Comparison of ENCODE assay signal across 1 cellular context in genomic region chr3:47163023-47163989, GRCh38.
A peak's percentile ranks its signal among the peaks of the same experiment; 100 is the strongest.
TF ChIP-seq lines count a peak whose summit lies in the region.

No MANE protein-coding gene starts in this region.

TF ChIP-seq in HepG2, 621 proteins besides CTCF, POLR2A, EP300 and RAD21 (continued from another document and continues in another):
- TF ChIP-seq PRDM15 (CRISPR knock-in tag; IDR thresholded peaks at IDR 0.05), result peak; percentile 78
- TF ChIP-seq ZFP41 (CRISPR knock-in tag; IDR thresholded peaks at IDR 0.05; ENCODE audit: borderline replicate concordance), result no peak
- TF ChIP-seq NRL (CRISPR knock-in tag; IDR thresholded peaks at IDR 0.05; ENCODE audit: borderline replicate concordance), result peak; percentile 72; the same call in 1 of the 2 replicates
- no peak for TF ChIP-seq MAFG (CRISPR knock-in tag; IDR thresholded peaks at IDR 0.05)
- TF ChIP-seq ZMAT3 (CRISPR knock-in tag; conservative IDR thresholded peaks at IDR 0.05), result 0 out of 2 replicates have a peak, but pooled peaks have one; percentile 26
- 0 out of 2 replicates have a peak, but pooled peaks have one; percentile 15 for TF ChIP-seq ZSCAN25 (CRISPR knock-in tag; IDR thresholded peaks at IDR 0.05)
- TF ChIP-seq YEATS4 (CRISPR knock-in tag; IDR thresholded peaks at IDR 0.05; ENCODE audit: borderline replicate concordance), result peak; percentile 49; the same call in 1 of the 2 replicates
- TF ChIP-seq ZNF598 (CRISPR knock-in tag; IDR thresholded peaks at IDR 0.05; ENCODE audit: borderline replicate concordance), result peak; percentile 40; the same call in 1 of the 2 replicates
- no peak for TF ChIP-seq CC2D1A (CRISPR knock-in tag; IDR thresholded peaks at IDR 0.05)
- no peak for TF ChIP-seq IKZF1 (IDR thresholded peaks at IDR 0.05)
- TF ChIP-seq, protein P1, sequence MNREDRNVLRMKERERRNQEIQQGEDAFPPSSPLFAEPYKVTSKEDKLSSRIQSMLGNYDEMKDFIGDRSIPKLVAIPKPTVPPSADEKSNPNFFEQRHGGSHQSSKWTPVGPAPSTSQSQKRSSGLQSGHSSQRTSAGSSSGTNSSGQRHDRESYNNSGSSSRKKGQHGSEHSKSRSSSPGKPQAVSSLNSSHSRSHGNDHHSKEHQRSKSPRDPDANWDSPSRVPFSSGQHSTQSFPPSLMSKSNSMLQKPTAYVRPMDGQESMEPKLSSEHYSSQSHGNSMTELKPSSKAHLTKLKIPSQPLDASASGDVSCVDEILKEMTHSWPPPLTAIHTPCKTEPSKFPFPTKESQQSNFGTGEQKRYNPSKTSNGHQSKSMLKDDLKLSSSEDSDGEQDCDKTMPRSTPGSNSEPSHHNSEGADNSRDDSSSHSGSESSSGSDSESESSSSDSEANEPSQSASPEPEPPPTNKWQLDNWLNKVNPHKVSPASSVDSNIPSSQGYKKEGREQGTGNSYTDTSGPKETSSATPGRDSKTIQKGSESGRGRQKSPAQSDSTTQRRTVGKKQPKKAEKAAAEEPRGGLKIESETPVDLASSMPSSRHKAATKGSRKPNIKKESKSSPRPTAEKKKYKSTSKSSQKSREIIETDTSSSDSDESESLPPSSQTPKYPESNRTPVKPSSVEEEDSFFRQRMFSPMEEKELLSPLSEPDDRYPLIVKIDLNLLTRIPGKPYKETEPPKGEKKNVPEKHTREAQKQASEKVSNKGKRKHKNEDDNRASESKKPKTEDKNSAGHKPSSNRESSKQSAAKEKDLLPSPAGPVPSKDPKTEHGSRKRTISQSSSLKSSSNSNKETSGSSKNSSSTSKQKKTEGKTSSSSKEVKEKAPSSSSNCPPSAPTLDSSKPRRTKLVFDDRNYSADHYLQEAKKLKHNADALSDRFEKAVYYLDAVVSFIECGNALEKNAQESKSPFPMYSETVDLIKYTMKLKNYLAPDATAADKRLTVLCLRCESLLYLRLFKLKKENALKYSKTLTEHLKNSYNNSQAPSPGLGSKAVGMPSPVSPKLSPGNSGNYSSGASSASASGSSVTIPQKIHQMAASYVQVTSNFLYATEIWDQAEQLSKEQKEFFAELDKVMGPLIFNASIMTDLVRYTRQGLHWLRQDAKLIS (CRISPR knock-in tag; IDR thresholded peaks at IDR 0.05), result peak; percentile 65; the same call in 1 of the 2 replicates
- peak; percentile 70; the same call in 1 of the 2 replicates for TF ChIP-seq KAT7 (CRISPR knock-in tag; IDR thresholded peaks at IDR 0.05; ENCODE audit: borderline replicate concordance)
- no peak for TF ChIP-seq ZNF75D (CRISPR knock-in tag; IDR thresholded peaks at IDR 0.05; ENCODE audit: borderline replicate concordance)
- TF ChIP-seq, protein P2, sequence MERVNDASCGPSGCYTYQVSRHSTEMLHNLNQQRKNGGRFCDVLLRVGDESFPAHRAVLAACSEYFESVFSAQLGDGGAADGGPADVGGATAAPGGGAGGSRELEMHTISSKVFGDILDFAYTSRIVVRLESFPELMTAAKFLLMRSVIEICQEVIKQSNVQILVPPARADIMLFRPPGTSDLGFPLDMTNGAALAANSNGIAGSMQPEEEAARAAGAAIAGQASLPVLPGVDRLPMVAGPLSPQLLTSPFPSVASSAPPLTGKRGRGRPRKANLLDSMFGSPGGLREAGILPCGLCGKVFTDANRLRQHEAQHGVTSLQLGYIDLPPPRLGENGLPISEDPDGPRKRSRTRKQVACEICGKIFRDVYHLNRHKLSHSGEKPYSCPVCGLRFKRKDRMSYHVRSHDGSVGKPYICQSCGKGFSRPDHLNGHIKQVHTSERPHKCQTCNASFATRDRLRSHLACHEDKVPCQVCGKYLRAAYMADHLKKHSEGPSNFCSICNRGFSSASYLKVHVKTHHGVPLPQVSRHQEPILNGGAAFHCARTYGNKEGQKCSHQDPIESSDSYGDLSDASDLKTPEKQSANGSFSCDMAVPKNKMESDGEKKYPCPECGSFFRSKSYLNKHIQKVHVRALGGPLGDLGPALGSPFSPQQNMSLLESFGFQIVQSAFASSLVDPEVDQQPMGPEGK (CRISPR knock-in tag; IDR thresholded peaks at IDR 0.05), result no peak; the same call in 1 of the 2 replicates
- no peak; the same call in 1 of the 2 replicates for TF ChIP-seq ZNF776 (CRISPR knock-in tag; IDR thresholded peaks at IDR 0.05)
- TF ChIP-seq ZNF703 (CRISPR knock-in tag; IDR thresholded peaks at IDR 0.05; ENCODE audit: borderline replicate concordance), result no peak
- TF ChIP-seq FLYWCH1 (CRISPR knock-in tag; IDR thresholded peaks at IDR 0.05), result no peak
- no peak for TF ChIP-seq ARID3A (IDR thresholded peaks at IDR 0.05; ENCODE audit: low read depth, low read length)
- TF ChIP-seq GABPB1 (CRISPR knock-in tag; IDR thresholded peaks at IDR 0.05), result peak; percentile 88
- no peak; the same call in 1 of the 2 replicates for TF ChIP-seq ZC3H4 (CRISPR knock-in tag; IDR thresholded peaks at IDR 0.05; ENCODE audit: borderline replicate concordance)
- no peak for TF ChIP-seq ZBTB44 (CRISPR knock-in tag; IDR thresholded peaks at IDR 0.05)
- TF ChIP-seq PHF21A (CRISPR knock-in tag; IDR thresholded peaks at IDR 0.05), result peak; percentile 39; the same call in 1 of the 2 replicates
- no peak for TF ChIP-seq LRRFIP1 (CRISPR knock-in tag; conservative IDR thresholded peaks at IDR 0.05)
- TF ChIP-seq ZBTB20 (CRISPR knock-in tag; IDR thresholded peaks at IDR 0.05; ENCODE audit: borderline replicate concordance, low read depth), result no peak
- TF ChIP-seq MTF1 (CRISPR knock-in tag; IDR thresholded peaks at IDR 0.05), result no peak
- TF ChIP-seq NKX3-1 (CRISPR knock-in tag; IDR thresholded peaks at IDR 0.05), result peak; percentile 25; the same call in 1 of the 2 replicates
- TF ChIP-seq CBX1 (IDR thresholded peaks at IDR 0.05; ENCODE audit: low read depth), result no peak
- TF ChIP-seq ZBTB2 (CRISPR knock-in tag; IDR thresholded peaks at IDR 0.05; ENCODE audit: low read depth), result peak; percentile 49; the same call in 1 of the 2 replicates
- TF ChIP-seq ZSCAN29 (CRISPR knock-in tag; conservative IDR thresholded peaks at IDR 0.05), result peak; percentile 16; the same call in 1 of the 2 replicates
- TF ChIP-seq REXO4 (CRISPR knock-in tag; IDR thresholded peaks at IDR 0.05; ENCODE audit: borderline replicate concordance), result no peak
- peak; percentile 86; the same call in 1 of the 2 replicates for TF ChIP-seq ZNF329 (CRISPR knock-in tag; IDR thresholded peaks at IDR 0.05; ENCODE audit: low read depth)
- no peak for TF ChIP-seq SNAI1 (CRISPR knock-in tag; IDR thresholded peaks at IDR 0.05; ENCODE audit: borderline replicate concordance)
- TF ChIP-seq, protein P3, sequence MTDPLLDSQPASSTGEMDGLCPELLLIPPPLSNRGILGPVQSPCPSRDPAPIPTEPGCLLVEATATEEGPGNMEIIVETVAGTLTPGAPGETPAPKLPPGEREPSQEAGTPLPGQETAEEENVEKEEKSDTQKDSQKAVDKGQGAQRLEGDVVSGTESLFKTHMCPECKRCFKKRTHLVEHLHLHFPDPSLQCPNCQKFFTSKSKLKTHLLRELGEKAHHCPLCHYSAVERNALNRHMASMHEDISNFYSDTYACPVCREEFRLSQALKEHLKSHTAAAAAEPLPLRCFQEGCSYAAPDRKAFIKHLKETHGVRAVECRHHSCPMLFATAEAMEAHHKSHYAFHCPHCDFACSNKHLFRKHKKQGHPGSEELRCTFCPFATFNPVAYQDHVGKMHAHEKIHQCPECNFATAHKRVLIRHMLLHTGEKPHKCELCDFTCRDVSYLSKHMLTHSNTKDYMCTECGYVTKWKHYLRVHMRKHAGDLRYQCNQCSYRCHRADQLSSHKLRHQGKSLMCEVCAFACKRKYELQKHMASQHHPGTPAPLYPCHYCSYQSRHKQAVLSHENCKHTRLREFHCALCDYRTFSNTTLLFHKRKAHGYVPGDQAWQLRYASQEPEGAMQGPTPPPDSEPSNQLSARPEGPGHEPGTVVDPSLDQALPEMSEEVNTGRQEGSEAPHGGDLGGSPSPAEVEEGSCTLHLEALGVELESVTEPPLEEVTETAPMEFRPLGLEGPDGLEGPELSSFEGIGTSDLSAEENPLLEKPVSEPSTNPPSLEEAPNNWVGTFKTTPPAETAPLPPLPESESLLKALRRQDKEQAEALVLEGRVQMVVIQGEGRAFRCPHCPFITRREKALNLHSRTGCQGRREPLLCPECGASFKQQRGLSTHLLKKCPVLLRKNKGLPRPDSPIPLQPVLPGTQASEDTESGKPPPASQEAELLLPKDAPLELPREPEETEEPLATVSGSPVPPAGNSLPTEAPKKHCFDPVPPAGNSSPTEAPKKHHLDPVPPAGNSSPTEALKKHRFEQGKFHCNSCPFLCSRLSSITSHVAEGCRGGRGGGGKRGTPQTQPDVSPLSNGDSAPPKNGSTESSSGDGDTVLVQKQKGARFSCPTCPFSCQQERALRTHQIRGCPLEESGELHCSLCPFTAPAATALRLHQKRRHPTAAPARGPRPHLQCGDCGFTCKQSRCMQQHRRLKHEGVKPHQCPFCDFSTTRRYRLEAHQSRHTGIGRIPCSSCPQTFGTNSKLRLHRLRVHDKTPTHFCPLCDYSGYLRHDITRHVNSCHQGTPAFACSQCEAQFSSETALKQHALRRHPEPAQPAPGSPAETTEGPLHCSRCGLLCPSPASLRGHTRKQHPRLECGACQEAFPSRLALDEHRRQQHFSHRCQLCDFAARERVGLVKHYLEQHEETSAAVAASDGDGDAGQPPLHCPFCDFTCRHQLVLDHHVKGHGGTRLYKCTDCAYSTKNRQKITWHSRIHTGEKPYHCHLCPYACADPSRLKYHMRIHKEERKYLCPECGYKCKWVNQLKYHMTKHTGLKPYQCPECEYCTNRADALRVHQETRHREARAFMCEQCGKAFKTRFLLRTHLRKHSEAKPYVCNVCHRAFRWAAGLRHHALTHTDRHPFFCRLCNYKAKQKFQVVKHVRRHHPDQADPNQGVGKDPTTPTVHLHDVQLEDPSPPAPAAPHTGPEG (CRISPR knock-in tag; IDR thresholded peaks at IDR 0.05), result no peak
